19 cellular contexts compared by ENCODE assay signal in genomic region chr1:180195401-180195800, GRCh38. TPM values are rescaled to one million over a fixed set of nuclear protein-coding genes. Genes with fewer than 3 reads are reported as not detected.
DNase-seq lines count a peak whose midpoint lies in the region; ATAC-seq and TF ChIP-seq lines count a peak whose summit lies in the region.
"Had no signal": no experiment of that assay in that cellular context is flagged by ENCODE, and none has a peak within 500 bp of the region (broad histone marks: within the 10 kb centered on the region; RNA-seq: fewer than 3 reads in every experiment).

No MANE protein-coding gene starts in this region.

- DNase-seq in Right ventricle myocardium superior (peak; percentile 24), left ventricle myocardium inferior (no peak), neural crest cell (ENCODE audit: low read depth, low spot score) (no peak), HuH-7 (ENCODE audit: low spot score) (no peak)
- DNase-seq in central memory CD8-positive, alpha-beta T cell (ENCODE audit: low spot score in 2 of 2) = no peak
- DNase-seq: C1 segment of cervical spinal cord; Calu3; CD4-positive, alpha-beta memory T cell; DMS53; DMS79 treated with DMSO at 0.1 percent for 48 hours; GF-D8; GOT3; HFFc6 had no signal

- H3K27me3 Mint-ChIP-seq in central memory CD8-positive, alpha-beta T cell = no peaks in the 10 kb centered on the region
- H3K27me3 Mint-ChIP-seq in neural crest cell (ENCODE audit: low read depth) = peaks cover 3% of the 10 kb centered on the region
- H3K27me3 Mint-ChIP-seq: B cell; CD4-positive, alpha-beta memory T cell had no signal

- peak overlapping the region; percentile 50 for H3K27ac Mint-ChIP-seq in central memory CD8-positive, alpha-beta T cell (ENCODE audit: low read depth)
- H3K27ac Mint-ChIP-seq in neural crest cell (ENCODE audit: unreplicated experiment) = peak overlapping the region; percentile 6
- H3K27ac Mint-ChIP-seq: B cell; CD4-positive, alpha-beta memory T cell; HFFc6 had no signal

- no peak overlapping the region for H3K4me3 ChIP-seq in left ventricle myocardium inferior
- H3K4me3 ChIP-seq: HAP-1 had no signal

- no peaks in the 10 kb centered on the region for H3K9me3 ChIP-seq in left ventricle myocardium inferior (replicated peaks)
- H3K9me3 ChIP-seq: HAP-1 had no signal

- peaks cover 32% of the 10 kb centered on the region for H3K4me1 Mint-ChIP-seq in central memory CD8-positive, alpha-beta T cell
- H3K4me1 Mint-ChIP-seq in neural crest cell = peaks cover 6% of the 10 kb centered on the region
- H3K4me1 Mint-ChIP-seq: B cell had no signal

- no peak overlapping the region for H3K4me3 Mint-ChIP-seq in central memory CD8-positive, alpha-beta T cell
- H3K4me3 Mint-ChIP-seq in neural crest cell = no peak overlapping the region
- H3K4me3 Mint-ChIP-seq: B cell; CD4-positive, alpha-beta memory T cell; HFFc6 had no signal

- no peaks in the 10 kb centered on the region for H3K27me3 ChIP-seq in left ventricle myocardium inferior (ENCODE audit: low read depth)

- H3K4me1 ChIP-seq in left ventricle myocardium inferior = no peaks in the 10 kb centered on the region
- H3K4me1 ChIP-seq: HAP-1 had no signal

- H3K36me3 Mint-ChIP-seq in central memory CD8-positive, alpha-beta T cell (ENCODE audit: insufficient read depth) = peaks cover 11% of the 10 kb centered on the region
- H3K36me3 Mint-ChIP-seq in neural crest cell (ENCODE audit: low read depth) = peaks cover 7% of the 10 kb centered on the region

- no peaks in the 10 kb centered on the region for H3K9me3 Mint-ChIP-seq in central memory CD8-positive, alpha-beta T cell
- H3K9me3 Mint-ChIP-seq in neural crest cell = no peaks in the 10 kb centered on the region
- H3K9me3 Mint-ChIP-seq: HFFc6 had no signal

- intact Hi-C loops in Right ventricle myocardium superior (cut with DNase I) (no loop called here), left ventricle myocardium inferior (cut with micrococcal nuclease) (no loop called here)

- ATAC-seq in Right ventricle myocardium superior (ENCODE audit: poor library complexity) = no peak
- no peak for ATAC-seq in central memory CD8-positive, alpha-beta T cell (replicated peaks; ENCODE audit: extremely low read depth, poor library complexity, severe bottlenecking)
- ATAC-seq in GM21825 (IDR thresholded peaks at IDR 0.05; ENCODE audit: unreplicated experiment) = no peak
- ATAC-seq in HG03159 (IDR thresholded peaks at IDR 0.05; ENCODE audit: unreplicated experiment) = no peak

- TF ChIP-seq CTCF in left ventricle myocardium inferior (IDR thresholded peaks at IDR 0.05; ENCODE audit: borderline replicate concordance) (no peak), neural crest cell (conservative IDR thresholded peaks at IDR 0.05) (no peak)

- no peak overlapping the region for H3K27ac ChIP-seq in left ventricle myocardium inferior (replicated peaks)
- H3K27ac ChIP-seq: 22Rv1 had no signal

- peaks cover 74% of the 10 kb centered on the region for H3K36me3 ChIP-seq in left ventricle myocardium inferior

RNA-seq across cellular contexts. Expression of gene LHX4, which starts 34.7 kb away (rescaled TPM):
- not detected for total RNA-seq in Right ventricle myocardium superior
- total RNA-seq in left ventricle myocardium inferior = not detected
- 0.91 and 0.96 TPM in 2 replicates for total RNA-seq in neural crest cell
- total RNA-seq: B cell; CD4-positive, alpha-beta memory T cell; G401 had no signal

RNA-seq across cellular contexts. Expression of gene QSOX1, which starts 40.7 kb away (rescaled TPM):
- total RNA-seq in Right ventricle myocardium superior (97.8 TPM), left ventricle myocardium inferior (102 TPM), neural crest cell (34.7 and 39.8 TPM in 2 replicates)
